Comparison of ENCODE assay signal across 23 cellular contexts in the genomic region with DNA sequence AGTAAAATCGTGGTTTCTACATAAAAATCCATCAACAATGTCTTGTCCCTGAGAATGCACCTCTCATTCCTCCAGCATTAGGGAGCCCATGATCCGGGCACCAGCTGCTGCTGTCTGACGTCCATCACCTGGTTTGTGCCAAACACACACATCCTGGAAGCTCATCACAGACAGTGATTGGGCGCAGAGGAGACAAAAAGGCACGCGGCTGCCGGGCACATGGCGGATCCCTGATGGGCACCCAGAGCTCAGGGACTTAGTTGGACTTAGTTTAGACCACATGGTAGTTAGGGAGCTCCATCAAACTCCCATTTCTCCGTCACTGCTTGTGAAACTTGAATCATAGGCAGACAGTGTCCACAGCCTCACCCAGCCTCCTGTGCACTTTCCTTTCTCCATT.
"Had no signal": no experiment of that assay in that cellular context is flagged by ENCODE, and none has a peak within 500 bp of the region (broad histone marks: within the 10 kb centered on the region; RNA-seq: fewer than 3 reads in every experiment).

No MANE protein-coding gene starts in this region.

- H3K27me3 Mint-ChIP-seq: type B pancreatic cell had no signal

- DNase-seq: anterior cingulate cortex, dermis blood vessel endothelial cell, left lung, mesenchymal stem cell, occipital lobe, psoas muscle, sigmoid colon, substantia nigra, T1000, uterus had no signal

- H3K27ac ChIP-seq: epithelial cell of prostate, left lung, lower lobe of right lung, neural progenitor cell, parathyroid adenoma, psoas muscle, sigmoid colon, uterus, WERI-Rb-1 had no signal

- H2AFZ ChIP-seq: neural progenitor cell, parathyroid adenoma had no signal

- H3K27ac Mint-ChIP-seq: activated naive CD8-positive, alpha-beta T cell; activated T-cell treated with anti-CD3 and anti-CD28 coated beads, Interleukin-2, amount 50 U/mL, for 24 hours; activated T-helper 2 cell treated with anti-CD3 and anti-CD28 coated beads, Interferon-gamma antibody, Interleukin-2, Interleukin-4, amounts not matched to agents 10 μg/mL and 5 μg/mL and 100 μg/mL, durations not matched to agents 14 hours and 24 hours and 36 hours; natural killer cell; neural progenitor cell; stimulated activated effector memory CD8-positive, alpha-beta T cell treated with anti-CD3 and anti-CD28 coated beads, Interleukin-12 subunit alpha, Interleukin-12 subunit beta, amount 100 ng/mL, for 72 hours; stimulated activated naive CD8-positive, alpha-beta T cell treated with anti-CD3 and anti-CD28 coated beads, Interleukin-15, amount 100 ng/mL, for 72 hours; T-helper 17 cell; type B pancreatic cell had no signal

- H3K36me3 ChIP-seq: left lung, lower lobe of right lung, neural progenitor cell, sigmoid colon, uterus, WERI-Rb-1 had no signal

- H3K4me3 Mint-ChIP-seq: activated naive CD8-positive, alpha-beta T cell; activated T-cell treated with anti-CD3 and anti-CD28 coated beads, Interleukin-2, amount 50 U/mL, for 24 hours; natural killer cell; neural progenitor cell; stimulated activated effector memory CD8-positive, alpha-beta T cell treated with anti-CD3 and anti-CD28 coated beads, Interleukin-12 subunit alpha, Interleukin-12 subunit beta, amount 100 ng/mL, for 72 hours; stimulated activated naive CD8-positive, alpha-beta T cell treated with anti-CD3 and anti-CD28 coated beads, Interleukin-15, amount 100 ng/mL, for 72 hours; T-helper 17 cell; type B pancreatic cell had no signal

- H3K4me1 Mint-ChIP-seq: neural progenitor cell had no signal

- H3K4me2 ChIP-seq: neural progenitor cell had no signal

- H3K36me3 Mint-ChIP-seq: activated naive CD8-positive, alpha-beta T cell; natural killer cell; neural progenitor cell; type B pancreatic cell had no signal

- H3K79me2 ChIP-seq: parathyroid adenoma had no signal

- H3K9me3 Mint-ChIP-seq: activated T-cell treated with anti-CD3 and anti-CD28 coated beads, Interleukin-2, amount 50 U/mL, for 24 hours; activated T-helper 2 cell treated with anti-CD3 and anti-CD28 coated beads, Interferon-gamma antibody, Interleukin-2, Interleukin-4, amounts not matched to agents 10 μg/mL and 5 μg/mL and 100 μg/mL, durations not matched to agents 14 hours and 24 hours and 36 hours; natural killer cell; stimulated activated effector memory CD8-positive, alpha-beta T cell treated with anti-CD3 and anti-CD28 coated beads, Interleukin-12 subunit alpha, Interleukin-12 subunit beta, amount 100 ng/mL, for 72 hours; stimulated activated naive CD8-positive, alpha-beta T cell treated with anti-CD3 and anti-CD28 coated beads, Interleukin-15, amount 100 ng/mL, for 72 hours had no signal

- H3K4me3 ChIP-seq: left lung, lower lobe of right lung, neural progenitor cell, psoas muscle, sigmoid colon, uterus had no signal

- H3K9me3 ChIP-seq: left lung, lower lobe of right lung, psoas muscle, sigmoid colon, uterus had no signal

- ATAC-seq: psoas muscle had no signal

- H3K4me1 ChIP-seq: left lung, lower lobe of right lung, neural progenitor cell, parathyroid adenoma, psoas muscle, sigmoid colon, uterus had no signal
